In the genomic region with DNA sequence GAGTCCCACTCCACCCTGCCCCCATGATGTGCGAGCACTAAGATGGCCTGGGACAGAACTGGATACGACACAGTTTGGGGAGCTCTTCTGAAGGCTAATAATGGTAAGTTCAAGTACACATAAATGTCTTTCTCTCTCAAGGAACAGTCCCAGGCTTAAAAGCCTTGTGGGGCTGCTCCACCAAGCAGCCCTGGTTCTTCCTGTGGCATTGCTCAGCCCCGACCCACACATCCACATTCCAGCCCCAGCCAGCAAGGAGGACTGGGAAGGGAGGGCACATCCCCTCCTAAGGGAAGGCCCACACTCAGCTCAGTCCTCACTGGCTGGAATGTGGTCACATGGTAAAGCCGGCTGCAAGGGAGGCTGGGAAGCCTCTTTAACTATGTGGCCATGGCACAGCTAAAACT, we compare ENCODE assay signal across 9 cellular contexts. TPM values are rescaled to one million over a fixed set of nuclear protein-coding genes. Genes with fewer than 3 reads are reported as not detected.
A peak's percentile ranks its signal among the peaks of the same experiment; 100 is the strongest.
DNase-seq lines count a peak whose midpoint lies in the region; ATAC-seq and TF ChIP-seq lines count a peak whose summit lies in the region.
"Had no signal": no experiment of that assay in that cellular context is flagged by ENCODE, and none has a peak within 500 bp of the region (broad histone marks: within the 10 kb centered on the region; RNA-seq: fewer than 3 reads in every experiment).

No MANE protein-coding gene starts in this region.

- H4K91ac ChIP-seq in neuronal stem cell (ENCODE audit: low read depth, low read length, poor library complexity): no peak overlapping the region

- H3K9ac ChIP-seq in OCI-LY1 (ENCODE audit: low read length): no peak overlapping the region
- H3K9ac ChIP-seq in neuronal stem cell (ENCODE audit: low read depth, low read length, poor library complexity): no peak overlapping the region

- no peak for TF ChIP-seq CTCF in OCI-LY1 (IDR thresholded peaks at IDR 0.05; ENCODE audit: low read length)

- DNase-seq in EH (ENCODE audit: low read depth): peak; percentile 89
- DNase-seq in central memory CD8-positive, alpha-beta T cell (ENCODE audit: low spot score in 2 of 2): no peak
- no peak for DNase-seq in neuronal stem cell (ENCODE audit: low spot score)
- no peak for DNase-seq in NCI-H510A treated with DMSO at 0.1 percent for 48 hours (lab: John Stamatoyannopoulos, UW)
- DNase-seq in activated T-cell treated with anti-CD3 and anti-CD28 coated beads, Interleukin-2, amount 50 U/mL, for 1 hour: no peak
- no peak for DNase-seq in NCI-H2227 (lab: John Stamatoyannopoulos, UW; ENCODE audit: unreplicated experiment)
- DNase-seq in activated gamma-delta T cell treated with Interleukin-2 at 50 U/mL for 16 hours: no peak

- no peak overlapping the region for H3K18ac ChIP-seq in neuronal stem cell (ENCODE audit: low read length)

- no peaks in the 10 kb centered on the region for H3K9me2 ChIP-seq in OCI-LY1 (ENCODE audit: low read depth, low read length)

- peaks cover 4% of the 10 kb centered on the region for H3K79me1 ChIP-seq in neuronal stem cell (ENCODE audit: low read depth, low read length)

- no peak overlapping the region for H2BK12ac ChIP-seq in neuronal stem cell (ENCODE audit: low read length)

- H3K27ac Mint-ChIP-seq in central memory CD8-positive, alpha-beta T cell (ENCODE audit: low read depth): peak overlapping the region; percentile 94

- peaks cover 25% of the 10 kb centered on the region for H3K4me1 Mint-ChIP-seq in central memory CD8-positive, alpha-beta T cell

- peaks cover 7% of the 10 kb centered on the region for H3K27me3 Mint-ChIP-seq in central memory CD8-positive, alpha-beta T cell

- H3K27me3 ChIP-seq in OCI-LY1 (ENCODE audit: insufficient read depth, low read length): no peaks in the 10 kb centered on the region
- peaks cover 0 to 4% (median 0%) of the 10 kb centered on the region in 3 experiments for H3K27me3 ChIP-seq in neuronal stem cell (ENCODE audit: control insufficient read depth in 3 of 3, insufficient read depth in 3 of 3, low read depth in 1 of 3, low read length in 3 of 3)

- no peak overlapping the region for H4K8ac ChIP-seq in neuronal stem cell (ENCODE audit: low read depth, low read length)

- H2BK5ac ChIP-seq in neuronal stem cell (ENCODE audit: low read length): no peak overlapping the region

- H3F3A ChIP-seq in OCI-LY1 (ENCODE audit: insufficient read depth, low read length): no peaks in the 10 kb centered on the region

- H3K9me3 Mint-ChIP-seq in central memory CD8-positive, alpha-beta T cell: no peaks in the 10 kb centered on the region

- ATAC-seq in central memory CD8-positive, alpha-beta T cell (replicated peaks; ENCODE audit: extremely low read depth, poor library complexity, severe bottlenecking): no peak

- H4K20me1 ChIP-seq in OCI-LY1 (ENCODE audit: insufficient read depth, low read length): no peaks in the 10 kb centered on the region

- H3K36me3 ChIP-seq in OCI-LY1 (ENCODE audit: insufficient read depth, low read length) (no peaks in the 10 kb centered on the region), neuronal stem cell (replicated peaks in 1 of 2; ENCODE audit: control insufficient read depth in 2 of 2, insufficient read depth in 2 of 2, low read length in 2 of 2) (no peaks in the 10 kb centered on the region)

- no peak overlapping the region for H2BK15ac ChIP-seq in neuronal stem cell (ENCODE audit: low read length)

- H2AFZ ChIP-seq in OCI-LY1 (ENCODE audit: low read length) (no peak overlapping the region), neuronal stem cell (ENCODE audit: low read length) (peak overlapping the region; percentile 25)

- H2AK5ac ChIP-seq in neuronal stem cell (ENCODE audit: low read depth, low read length): no peak overlapping the region

- no peak overlapping the region for H3K4me3 ChIP-seq in OCI-LY1 (ENCODE audit: low read depth, low read length, poor library complexity, severe bottlenecking)
- H3K4me3 ChIP-seq in neuronal stem cell (ENCODE audit: low read length in 2 of 2): no peak overlapping the region

- H3K14ac ChIP-seq in neuronal stem cell (ENCODE audit: low read length): no peak overlapping the region

- H3K4me3 Mint-ChIP-seq in central memory CD8-positive, alpha-beta T cell: no peak overlapping the region
- H3K4me3 Mint-ChIP-seq: nephron had no signal

- peak overlapping the region; percentile 57 for H3K27ac ChIP-seq in OCI-LY1 (ENCODE audit: low read depth, low read length, poor library complexity, severe bottlenecking)
- no peak overlapping the region for H3K27ac ChIP-seq in neuronal stem cell (replicated peaks; ENCODE audit: low read length)

- H3K4me1 ChIP-seq in OCI-LY1 (ENCODE audit: insufficient read depth, low read length, severe bottlenecking) (peaks cover 45% of the 10 kb centered on the region), neuronal stem cell (ENCODE audit: control insufficient read depth in 2 of 2, insufficient read depth in 1 of 2, low read depth in 1 of 2, low read length in 2 of 2) (peaks cover 0 to 10% of the 10 kb centered on the region in 2 donors)

- H3K4me2 ChIP-seq in OCI-LY1 (ENCODE audit: low read length): no peak overlapping the region
- H3K4me2 ChIP-seq in neuronal stem cell (ENCODE audit: insufficient read depth, low read length, poor library complexity, severe bottlenecking): no peak overlapping the region

- no CpG with 5 or more reads among the region's 4 CpGs for WGBS in neuronal stem cell (ENCODE audit: extremely low coverage in 2 of 2, insufficient read length in 2 of 2, insufficient replicate concordance in 1 of 2), 2 donors

- H2BK120ac ChIP-seq in neuronal stem cell (ENCODE audit: low read depth, low read length): no peak overlapping the region

- H3K36me3 Mint-ChIP-seq in central memory CD8-positive, alpha-beta T cell (ENCODE audit: insufficient read depth): no peaks in the 10 kb centered on the region

- H3K9me3 ChIP-seq in OCI-LY1 (ENCODE audit: low read length): 0 out of 2 replicates have a peak, but pooled peaks cover 6% of the 10 kb centered on the region
- H3K9me3 ChIP-seq in neuronal stem cell (replicated peaks in 1 of 2; ENCODE audit: control insufficient read depth in 2 of 2, insufficient read depth in 1 of 2, low read depth in 1 of 2, low read length in 2 of 2): peaks cover 0 to 9% of the 10 kb centered on the region in 2 donors

- H3K23ac ChIP-seq in neuronal stem cell (ENCODE audit: low read depth, low read length, poor library complexity): no peak overlapping the region

- no peak overlapping the region for H3K4ac ChIP-seq in neuronal stem cell (ENCODE audit: low read length)

- no peaks in the 10 kb centered on the region for H3K79me2 ChIP-seq in OCI-LY1 (ENCODE audit: insufficient read depth, low read length)

RNA-seq across cellular contexts. Expression of a gene that starts 13.3 kb away (rescaled TPM):
- polyA plus RNA-seq in neuronal stem cell (2013, experiment 1 of 2): 0.26 TPM
- 0.19 TPM for polyA plus RNA-seq in neuronal stem cell (2013, experiment 2 of 2)

RNA-seq across cellular contexts. Expression of a gene that starts 17.9 kb away (rescaled TPM):
- 0.01 TPM for polyA plus RNA-seq in neuronal stem cell (2013, experiment 1 of 2)
- polyA plus RNA-seq in neuronal stem cell (2013, experiment 2 of 2): 0.01 TPM
